Comparison of ENCODE assay signal across 22 cellular contexts in the genomic region with DNA sequence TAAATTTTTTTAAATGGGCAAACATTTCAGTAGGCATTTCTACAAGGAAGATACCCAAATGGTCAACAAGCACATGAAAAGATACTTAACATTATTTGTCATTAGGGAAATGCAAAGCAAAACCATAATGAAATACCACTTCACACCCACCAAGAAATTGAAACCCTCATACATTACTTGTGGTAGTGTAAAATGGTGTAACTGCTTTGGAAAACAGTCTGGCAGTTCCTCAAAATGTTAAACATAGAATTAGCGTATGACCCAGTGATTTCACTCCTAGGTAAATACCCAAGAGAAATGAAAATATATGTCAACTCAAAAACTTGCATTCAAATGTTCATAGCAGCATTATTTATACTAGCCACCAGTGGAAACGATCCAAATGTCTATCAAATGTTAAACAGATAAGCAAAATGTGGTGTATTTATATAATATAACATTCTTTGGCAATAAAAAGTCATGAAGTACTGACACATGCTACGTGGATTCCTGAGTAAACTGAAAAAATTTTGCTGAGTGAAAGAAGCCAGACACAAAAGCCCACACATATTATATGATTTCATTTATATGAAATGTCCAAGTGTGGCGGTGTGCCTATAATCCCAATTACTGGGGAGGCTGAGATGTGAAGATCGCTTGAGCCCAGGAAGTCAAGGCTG. TPM values are rescaled to one million over a fixed set of nuclear protein-coding genes. Genes with fewer than 3 reads are reported as not detected.
A peak's percentile ranks its signal among the peaks of the same experiment; 100 is the strongest.
DNase-seq lines count a peak whose midpoint lies in the region; TF ChIP-seq lines count a peak whose summit lies in the region.
"Had no signal": no experiment of that assay in that cellular context is flagged by ENCODE, and none has a peak within 500 bp of the region (broad histone marks: within the 10 kb centered on the region; RNA-seq: fewer than 3 reads in every experiment).

No MANE protein-coding gene starts in this region.

- no peaks in the 10 kb centered on the region for H3K36me3 ChIP-seq in colonic mucosa
- no peaks in the 10 kb centered on the region for H3K36me3 ChIP-seq in neural progenitor cell
- H3K36me3 ChIP-seq: tibial artery had no signal

- H3K27me3 ChIP-seq in colonic mucosa (no peaks in the 10 kb centered on the region), neural progenitor cell (peaks cover 54% of the 10 kb centered on the region)
- H3K27me3 ChIP-seq: body of pancreas, SJCRH30, tibial artery had no signal

- H3K4me3 ChIP-seq in colonic mucosa: no peak overlapping the region
- H3K4me3 ChIP-seq in neural progenitor cell: no peak overlapping the region
- H3K4me3 ChIP-seq: body of pancreas, SJCRH30, tibial artery had no signal

- H3K27me3 Mint-ChIP-seq in neural progenitor cell (ENCODE audit: insufficient read depth, low read depth): peaks cover 2% of the 10 kb centered on the region

- H3K9me3 ChIP-seq in colonic mucosa (no peaks in the 10 kb centered on the region), neural progenitor cell (ENCODE audit: low read depth) (no peaks in the 10 kb centered on the region)
- H3K9me3 ChIP-seq: body of pancreas, SJCRH30, tibial artery had no signal

- H3K4me3 Mint-ChIP-seq in neural progenitor cell: peak overlapping the region; percentile 43
- H3K4me3 Mint-ChIP-seq: activated CD8-positive, alpha-beta T cell treated with anti-CD3 and anti-CD28 coated beads for 36 hours; activated naive CD4-positive, alpha-beta T cell treated with anti-CD3 and anti-CD28 coated beads for 36 hours had no signal

- H3K36me3 Mint-ChIP-seq in neural progenitor cell: peaks cover 21% of the 10 kb centered on the region

- TF ChIP-seq CTCF in colonic mucosa (IDR thresholded peaks at IDR 0.05) (no peak), neural progenitor cell (IDR thresholded peaks at IDR 0.05) (no peak)

- H3K4me1 Mint-ChIP-seq in neural progenitor cell: peaks cover 56% of the 10 kb centered on the region

- no peak overlapping the region for H3K4me2 ChIP-seq in neural progenitor cell

- no peaks in the 10 kb centered on the region for H3K4me1 ChIP-seq in colonic mucosa
- peaks cover 22% of the 10 kb centered on the region for H3K4me1 ChIP-seq in neural progenitor cell
- H3K4me1 ChIP-seq: SJCRH30 had no signal

- no peak overlapping the region for H2AFZ ChIP-seq in neural progenitor cell (replicated peaks)

- DNase-seq in EL (peak; percentile 10), MV-4-11 (lab: John Stamatoyannopoulos, UW) (peak; percentile 17), colonic mucosa (no peak), neural progenitor cell (ENCODE audit: low spot score) (no peak), NCI-H2029 treated with DMSO at 0.1 percent for 48 hours (lab: John Stamatoyannopoulos, UW) (no peak), amygdala (lab: John Stamatoyannopoulos, UW) (no peak), retina (no peak), pons (ENCODE audit: low spot score) (no peak)
- DNase-seq: activated B cell treated with CpG ODN at 0.5 μM for 24 hours; activated CD8-positive, alpha-beta T cell treated with anti-CD3 and anti-CD28 coated beads for 36 hours; activated naive CD4-positive, alpha-beta T cell treated with anti-CD3 and anti-CD28 coated beads for 36 hours; activated T-cell treated with anti-CD3 and anti-CD28 coated beads, Interleukin-2, amount 50 U/mL, for 1 hour; body of pancreas; COR-L47; cortex of kidney; kidney glomerular epithelial cell; mesenchymal stem cell; NCI-H1105 treated with DMSO at 0.1 percent for 48 hours; NCI-H526 treated with DMSO at 0.1 percent for 48 hours; PC-3; SJCRH30; tibial artery had no signal

- no peaks in the 10 kb centered on the region for H4K20me1 ChIP-seq in neural progenitor cell (ENCODE audit: low read depth)

- H3F3A ChIP-seq in neural progenitor cell (ENCODE audit: low read depth): peaks cover 35% of the 10 kb centered on the region

- H3K79me2 ChIP-seq in neural progenitor cell (ENCODE audit: low read depth): no peaks in the 10 kb centered on the region

- peak overlapping the region in 1 of 2 donors; percentile 68 for H3K9ac ChIP-seq in colonic mucosa (ENCODE audit: low read depth in 2 of 2, low read length in 2 of 2)
- no peak overlapping the region for H3K9ac ChIP-seq in neural progenitor cell

- peak overlapping the region; percentile 88 for H3K27ac ChIP-seq in colonic mucosa
- H3K27ac ChIP-seq in neural progenitor cell: no peak overlapping the region
- H3K27ac ChIP-seq: body of pancreas, SJCRH30 had no signal

- H3K27ac Mint-ChIP-seq in neural progenitor cell: no peak overlapping the region
- H3K27ac Mint-ChIP-seq: activated CD8-positive, alpha-beta T cell treated with anti-CD3 and anti-CD28 coated beads for 36 hours; activated naive CD4-positive, alpha-beta T cell treated with anti-CD3 and anti-CD28 coated beads for 36 hours had no signal

- intact Hi-C loops in colonic mucosa (cut with DNase I): no loop called here

- peaks cover 15% of the 10 kb centered on the region for H3K9me3 Mint-ChIP-seq in neural progenitor cell

RNA-seq across cellular contexts. Expression of a gene that starts 16.6 kb away (rescaled TPM):
- total RNA-seq in colonic mucosa (100 to 1,000 TPM; 120 to 151 TPM), neural progenitor cell (ENCODE audit: low replicate concordance) (87.6 and 90.2 TPM in 2 replicates)

Comparison
In these comparisons a context has a peak if more than half of its experiments do, and no peak if none do; other contexts are left out.
1. DNase-seq: peak in EL (single experiment) and MV-4-11 (single experiment); none in colonic mucosa (single experiment), neural progenitor cell (single experiment), NCI-H2029 treated with DMSO at 0.1 percent for 48 hours (single experiment), amygdala (0 of 56), retina (single experiment) and pons (single experiment).